8 cellular contexts compared by ENCODE assay signal in genomic region chr1:42379794-42380616, GRCh38. TPM values are rescaled to one million over a fixed set of nuclear protein-coding genes. Genes with fewer than 3 reads are reported as not detected.
A peak's percentile ranks its signal among the peaks of the same experiment; 100 is the strongest.
DNase-seq lines count a peak whose midpoint lies in the region; ATAC-seq lines count a peak whose summit lies in the region.

No MANE protein-coding gene starts in this region.

- peaks cover 2% of the 10 kb centered on the region for H3K4me1 Mint-ChIP-seq in T-helper 17 cell
- H3K4me1 Mint-ChIP-seq in naive thymus-derived CD4-positive, alpha-beta T cell = peaks cover 0 to 15% (median 7%) of the 10 kb centered on the region in 7 donors

- intact Hi-C loops in naive thymus-derived CD4-positive, alpha-beta T cell (cut with micrococcal nuclease) = loop anchor here in 1 of 2 donors (2.0 to 5.0 kb wide), 2 partner anchors 45 to 77 kb away; partner anchors contain the start of genes FOXJ3, PPCS and ZMYND12
- intact Hi-C loops in posterior vena cava (cut with DNase I) = no loop called here

- H3K9me3 ChIP-seq in T-helper 17 cell (ENCODE audit: control insufficient read depth, low read length, poor library complexity, severe bottlenecking) = no peaks in the 10 kb centered on the region
- H3K9me3 ChIP-seq in naive thymus-derived CD4-positive, alpha-beta T cell (ENCODE audit: control insufficient read depth in 2 of 3, low read length in 3 of 3) = no peaks in the 10 kb centered on the region

- DNase-seq in Daoy (ENCODE audit: low read depth) (peak; percentile 53), T-helper 17 cell (no peak), posterior vena cava (ENCODE audit: low spot score) (no peak), germinal center (ENCODE audit: low spot score) (no peak)
- peak in 1 of 9 donors; percentile 5 for DNase-seq in naive thymus-derived CD4-positive, alpha-beta T cell

- no peak overlapping the region for H3K27ac ChIP-seq in naive thymus-derived CD4-positive, alpha-beta T cell (ENCODE audit: low read depth, low read length)

- H3K36me3 ChIP-seq in naive thymus-derived CD4-positive, alpha-beta T cell (ENCODE audit: control insufficient read depth in 2 of 3, insufficient read depth in 3 of 3, low read length in 3 of 3) = no peaks in the 10 kb centered on the region

- CTCF ChIA-PET in naive thymus-derived CD4-positive, alpha-beta T cell (lab: Charles Lee) = no interaction called here

- H3K4me1 ChIP-seq in naive thymus-derived CD4-positive, alpha-beta T cell (ENCODE audit: control insufficient read depth in 2 of 2, insufficient read depth in 2 of 2, low read length in 2 of 2) = no peaks in the 10 kb centered on the region

- no peaks in the 10 kb centered on the region for H3K36me3 Mint-ChIP-seq in T-helper 17 cell (ENCODE audit: low read depth)
- no peaks in the 10 kb centered on the region for H3K36me3 Mint-ChIP-seq in naive thymus-derived CD4-positive, alpha-beta T cell

- POLR2A ChIA-PET in naive thymus-derived CD4-positive, alpha-beta T cell (lab: Charles Lee) = no interaction called here

- peak; percentile 23 for ATAC-seq in GM19397 (IDR thresholded peaks at IDR 0.05; ENCODE audit: unreplicated experiment)
- peak; percentile 22 for ATAC-seq in HG03558 (IDR thresholded peaks at IDR 0.05; ENCODE audit: extremely low read depth, unreplicated experiment)
- no peak for ATAC-seq in T-helper 17 cell
- peak; percentile 52 for ATAC-seq in esophagus mucosa
- ATAC-seq in naive thymus-derived CD4-positive, alpha-beta T cell = peak; percentile 16

- H3K27me3 ChIP-seq in naive thymus-derived CD4-positive, alpha-beta T cell (ENCODE audit: control insufficient read depth in 2 of 2, insufficient read depth in 2 of 2, low read length in 2 of 2) = peaks cover 0 to 14% of the 10 kb centered on the region in 2 donors

- H3K4me3 ChIP-seq in naive thymus-derived CD4-positive, alpha-beta T cell (ENCODE audit: low read length) = no peak overlapping the region

- H3K27ac Mint-ChIP-seq in T-helper 17 cell = no peak overlapping the region
- peak overlapping the region in 1 of 9 donors; percentile 22 for H3K27ac Mint-ChIP-seq in naive thymus-derived CD4-positive, alpha-beta T cell

- no peaks in the 10 kb centered on the region for H3K9me3 Mint-ChIP-seq in naive thymus-derived CD4-positive, alpha-beta T cell

- H3K27me3 Mint-ChIP-seq in T-helper 17 cell = peaks cover 43% of the 10 kb centered on the region
- peaks cover 22 to 46% (median 41%) of the 10 kb centered on the region in 5 donors for H3K27me3 Mint-ChIP-seq in naive thymus-derived CD4-positive, alpha-beta T cell

- peak overlapping the region; percentile 74 for H3K4me3 Mint-ChIP-seq in T-helper 17 cell
- peak overlapping the region; percentile 67 to 85 (median 82) for H3K4me3 Mint-ChIP-seq in naive thymus-derived CD4-positive, alpha-beta T cell

RNA-seq across cellular contexts. Expression of gene RIMKLA, which starts 0.6 kb away (rescaled TPM):
- total RNA-seq in Daoy (2014; rRNA removed; shearing (Covaris generic)) = 3.0 and 3.7 TPM in 2 replicates
- total RNA-seq in T-helper 17 cell (under 1 TPM; 0.07 to 0.23 TPM), esophagus mucosa (0.08 TPM), posterior vena cava (under 1 TPM; 0.24 to 0.74 TPM)
- 1 to 10 TPM in 1 of 5 experiments, under 1 TPM in 3, not detected in 1; 0.03 to 3.1 (median 0.17) TPM for total RNA-seq in naive thymus-derived CD4-positive, alpha-beta T cell
- polyA plus RNA-seq in naive thymus-derived CD4-positive, alpha-beta T cell = not detected

RNA-seq across cellular contexts. Expression of gene FOXJ3, which starts 45.0 kb away (rescaled TPM):
- total RNA-seq in Daoy (2014; rRNA removed; shearing (Covaris generic)) = 33.8 and 42.1 TPM in 2 replicates
- total RNA-seq in T-helper 17 cell (10 to 100 TPM; 89.1 to 93.5 TPM), esophagus mucosa (20.6 TPM), posterior vena cava (10 to 100 TPM; 44.3 to 45.4 TPM)
- total RNA-seq in naive thymus-derived CD4-positive, alpha-beta T cell = 10 to 100 TPM; 59.5 to 93.3 (median 76.5) TPM
- 10 to 100 TPM; 38.9 to 41.6 TPM for polyA plus RNA-seq in naive thymus-derived CD4-positive, alpha-beta T cell
